ENCODE assay signal across 1 cellular context in the genomic region with DNA sequence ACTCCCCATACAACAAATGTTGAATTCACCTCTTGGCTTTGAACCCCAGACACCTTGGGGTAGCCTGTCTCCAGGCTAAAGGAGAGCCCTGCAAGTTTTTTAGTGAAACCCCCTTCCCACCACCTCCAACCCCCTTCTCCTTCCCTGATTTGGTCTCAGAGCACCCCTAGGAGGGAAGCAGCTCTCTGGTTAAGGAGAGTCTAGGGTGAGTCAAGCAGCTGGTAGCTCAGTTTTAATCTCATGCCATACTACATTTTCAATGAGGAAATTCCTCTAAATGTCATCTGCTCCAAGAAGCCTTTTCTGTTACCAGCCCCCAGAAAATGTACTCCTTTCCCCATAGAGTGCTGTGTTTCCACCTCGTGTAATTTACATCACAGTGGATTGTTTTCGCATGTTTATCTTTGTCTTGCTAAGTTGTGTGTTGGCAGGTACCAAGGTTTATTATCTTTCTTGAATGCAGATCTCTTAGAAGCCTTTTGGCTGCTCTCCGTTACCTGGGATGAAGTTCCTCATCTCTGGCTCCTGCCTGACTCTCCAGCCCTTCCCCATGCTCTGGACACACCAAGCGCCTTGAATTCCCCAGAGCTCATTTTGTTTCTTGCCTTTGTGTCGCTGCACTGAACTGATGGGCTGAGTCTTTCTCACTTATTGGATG.
A peak's percentile ranks its signal among the peaks of the same experiment; 100 is the strongest.
TF ChIP-seq lines count a peak whose summit lies in the region.

No MANE protein-coding gene starts in this region.

TF ChIP-seq in GM23338, 12 proteins besides CTCF, POLR2A, EP300 and RAD21:
- TF ChIP-seq, protein P1, sequence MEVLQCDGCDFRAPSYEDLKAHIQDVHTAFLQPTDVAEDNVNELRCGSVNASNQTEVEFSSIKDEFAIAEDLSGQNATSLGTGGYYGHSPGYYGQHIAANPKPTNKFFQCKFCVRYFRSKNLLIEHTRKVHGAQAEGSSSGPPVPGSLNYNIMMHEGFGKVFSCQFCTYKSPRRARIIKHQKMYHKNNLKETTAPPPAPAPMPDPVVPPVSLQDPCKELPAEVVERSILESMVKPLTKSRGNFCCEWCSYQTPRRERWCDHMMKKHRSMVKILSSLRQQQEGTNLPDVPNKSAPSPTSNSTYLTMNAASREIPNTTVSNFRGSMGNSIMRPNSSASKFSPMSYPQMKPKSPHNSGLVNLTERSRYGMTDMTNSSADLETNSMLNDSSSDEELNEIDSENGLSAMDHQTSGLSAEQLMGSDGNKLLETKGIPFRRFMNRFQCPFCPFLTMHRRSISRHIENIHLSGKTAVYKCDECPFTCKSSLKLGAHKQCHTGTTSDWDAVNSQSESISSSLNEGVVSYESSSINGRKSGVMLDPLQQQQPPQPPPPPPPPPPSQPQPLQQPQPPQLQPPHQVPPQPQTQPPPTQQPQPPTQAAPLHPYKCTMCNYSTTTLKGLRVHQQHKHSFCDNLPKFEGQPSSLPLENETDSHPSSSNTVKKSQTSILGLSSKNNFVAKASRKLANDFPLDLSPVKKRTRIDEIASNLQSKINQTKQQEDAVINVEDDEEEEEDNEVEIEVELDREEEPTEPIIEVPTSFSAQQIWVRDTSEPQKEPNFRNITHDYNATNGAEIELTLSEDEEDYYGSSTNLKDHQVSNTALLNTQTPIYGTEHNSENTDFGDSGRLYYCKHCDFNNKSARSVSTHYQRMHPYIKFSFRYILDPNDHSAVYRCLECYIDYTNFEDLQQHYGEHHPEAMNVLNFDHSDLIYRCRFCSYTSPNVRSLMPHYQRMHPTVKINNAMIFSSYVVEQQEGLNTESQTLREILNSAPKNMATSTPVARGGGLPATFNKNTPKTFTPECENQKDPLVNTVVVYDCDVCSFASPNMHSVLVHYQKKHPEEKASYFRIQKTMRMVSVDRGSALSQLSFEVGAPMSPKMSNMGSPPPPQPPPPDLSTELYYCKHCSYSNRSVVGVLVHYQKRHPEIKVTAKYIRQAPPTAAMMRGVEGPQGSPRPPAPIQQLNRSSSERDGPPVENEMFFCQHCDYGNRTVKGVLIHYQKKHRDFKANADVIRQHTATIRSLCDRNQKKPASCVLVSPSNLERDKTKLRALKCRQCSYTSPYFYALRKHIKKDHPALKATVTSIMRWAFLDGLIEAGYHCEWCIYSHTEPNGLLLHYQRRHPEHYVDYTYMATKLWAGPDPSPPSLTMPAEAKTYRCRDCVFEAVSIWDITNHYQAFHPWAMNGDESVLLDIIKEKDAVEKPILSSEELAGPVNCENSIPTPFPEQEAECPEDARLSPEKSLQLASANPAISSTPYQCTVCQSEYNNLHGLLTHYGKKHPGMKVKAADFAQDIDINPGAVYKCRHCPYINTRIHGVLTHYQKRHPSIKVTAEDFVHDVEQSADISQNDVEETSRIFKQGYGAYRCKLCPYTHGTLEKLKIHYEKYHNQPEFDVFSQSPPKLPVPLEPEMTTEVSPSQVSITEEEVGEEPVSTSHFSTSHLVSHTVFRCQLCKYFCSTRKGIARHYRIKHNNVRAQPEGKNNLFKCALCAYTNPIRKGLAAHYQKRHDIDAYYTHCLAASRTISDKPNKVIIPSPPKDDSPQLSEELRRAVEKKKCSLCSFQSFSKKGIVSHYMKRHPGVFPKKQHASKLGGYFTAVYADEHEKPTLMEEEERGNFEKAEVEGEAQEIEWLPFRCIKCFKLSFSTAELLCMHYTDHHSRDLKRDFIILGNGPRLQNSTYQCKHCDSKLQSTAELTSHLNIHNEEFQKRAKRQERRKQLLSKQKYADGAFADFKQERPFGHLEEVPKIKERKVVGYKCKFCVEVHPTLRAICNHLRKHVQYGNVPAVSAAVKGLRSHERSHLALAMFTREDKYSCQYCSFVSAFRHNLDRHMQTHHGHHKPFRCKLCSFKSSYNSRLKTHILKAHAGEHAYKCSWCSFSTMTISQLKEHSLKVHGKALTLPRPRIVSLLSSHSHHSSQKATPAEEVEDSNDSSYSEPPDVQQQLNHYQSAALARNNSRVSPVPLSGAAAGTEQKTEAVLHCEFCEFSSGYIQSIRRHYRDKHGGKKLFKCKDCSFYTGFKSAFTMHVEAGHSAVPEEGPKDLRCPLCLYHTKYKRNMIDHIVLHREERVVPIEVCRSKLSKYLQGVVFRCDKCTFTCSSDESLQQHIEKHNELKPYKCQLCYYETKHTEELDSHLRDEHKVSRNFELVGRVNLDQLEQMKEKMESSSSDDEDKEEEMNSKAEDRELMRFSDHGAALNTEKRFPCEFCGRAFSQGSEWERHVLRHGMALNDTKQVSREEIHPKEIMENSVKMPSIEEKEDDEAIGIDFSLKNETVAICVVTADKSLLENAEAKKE (CRISPR knock-in tag; IDR thresholded peaks at IDR 0.05): peak; percentile 57; the same call in 1 of the 2 replicates
- TF ChIP-seq CREB1 (CRISPR knock-in tag; IDR thresholded peaks at IDR 0.05; ENCODE audit: low read depth) (0 out of 2 replicates have a peak, but pooled peaks have one; percentile 26), EZH2 (IDR thresholded peaks at IDR 0.05; ENCODE audit: low read depth, unreplicated experiment) (no peak)
